ENCODE assay signal across 20 cellular contexts in the genomic region with DNA sequence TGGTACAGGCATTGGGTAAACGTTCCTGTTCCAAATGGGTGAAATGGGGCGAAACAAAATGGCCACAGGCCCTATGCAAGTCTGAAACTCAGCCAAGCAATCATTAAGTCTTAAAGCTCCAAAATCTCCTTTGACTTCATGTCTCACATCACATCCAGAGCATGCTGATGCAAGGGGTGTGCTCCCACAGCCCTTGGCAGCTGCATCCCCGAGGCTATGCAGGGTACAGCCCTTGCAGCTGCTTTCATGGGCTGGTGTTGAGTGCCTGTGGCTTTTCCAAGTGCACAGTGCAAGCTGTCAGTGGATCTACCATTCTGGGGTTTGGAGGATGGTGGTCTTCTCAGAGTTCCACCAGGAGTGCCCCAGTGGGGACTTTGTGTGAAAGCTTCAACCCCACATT.
DNase-seq lines count a peak whose midpoint lies in the region; FAIRE-seq and TF ChIP-seq lines count a peak whose summit lies in the region.
"Had no signal": no experiment of that assay in that cellular context is flagged by ENCODE, and none has a peak within 500 bp of the region (broad histone marks: within the 10 kb centered on the region; RNA-seq: fewer than 3 reads in every experiment).

No MANE protein-coding gene starts in this region.

- peaks cover 26% of the 10 kb centered on the region for H3K9me3 Mint-ChIP-seq in Caco-2 (ENCODE audit: unreplicated experiment)

- no peaks in the 10 kb centered on the region; the same call in 1 of the 2 replicates for H3K23me2 ChIP-seq in H1 (ENCODE audit: low read depth, low read length)

- H3K4me1 ChIP-seq in H1 (replicated peaks in 1 of 4; ENCODE audit: control insufficient read depth in 3 of 4, insufficient read depth in 4 of 4, low read length in 3 of 4) (peaks cover 0 to 18% (median 10%) of the 10 kb centered on the region in 4 experiments; a peak in 4 of 7 replicates), Caco-2 (no peaks in the 10 kb centered on the region)
- H3K4me1 ChIP-seq: BE2C had no signal

- H2BK12ac ChIP-seq in H1 (ENCODE audit: low read depth, low read length), result peak overlapping the region; percentile 11; the same call in 1 of the 2 replicates

- H2BK5ac ChIP-seq in H1 (ENCODE audit: low read depth, low read length), result no peak overlapping the region; the same call in 1 of the 2 replicates

- no peak overlapping the region for H3K4ac ChIP-seq in H1 (replicated peaks; ENCODE audit: insufficient read length, low read depth, low read length)

- intact Hi-C loops in Caco-2 (cut with micrococcal nuclease; ENCODE audit: unreplicated experiment), result no loop called here

- no peak overlapping the region for H4K8ac ChIP-seq in H1 (ENCODE audit: extremely low read depth, insufficient read depth, low read length)

- H3K27ac ChIP-seq in H1 (ENCODE audit: low read depth, low read length), result no peak overlapping the region
- H3K27ac ChIP-seq: GM23248, HL-60 had no signal

- H4K91ac ChIP-seq in H1 (replicated peaks; ENCODE audit: insufficient read length, low read length), result no peak overlapping the region

- TF ChIP-seq CTCF in H1 (IDR thresholded peaks at IDR 0.05; ENCODE audit: control extremely low read depth in 1 of 3, insufficient read depth in 1 of 3, low read depth in 1 of 3, low read length in 3 of 3), result no peak
- TF ChIP-seq CTCF in Caco-2 (IDR thresholded peaks at IDR 0.05; ENCODE audit: insufficient read depth in 1 of 2, low read depth in 1 of 2, low read length in 1 of 2, severe bottlenecking in 1 of 2, unreplicated experiment in 1 of 2), result no peak

- no peak overlapping the region; the same call in 1 of the 2 replicates for H2BK15ac ChIP-seq in H1 (ENCODE audit: low read length)

- H3K36me3 Mint-ChIP-seq in Caco-2 (ENCODE audit: insufficient read depth, unreplicated experiment), result peaks cover 9% of the 10 kb centered on the region
- H3K36me3 Mint-ChIP-seq: CD4-positive, CD25-positive, alpha-beta regulatory T cell; CD8-positive, alpha-beta memory T cell had no signal

- H3K9ac ChIP-seq in H1 (replicated peaks in 1 of 4; ENCODE audit: extremely low read depth in 1 of 4, low read depth in 3 of 4, low read length in 3 of 4), result no peak overlapping the region
- H3K9ac ChIP-seq: GM23248 had no signal

- no peak overlapping the region for H4K5ac ChIP-seq in H1 (ENCODE audit: insufficient read length, low read depth, low read length)

- H3K27me3 ChIP-seq in H1 (replicated peaks in 1 of 4; ENCODE audit: control insufficient read depth in 3 of 4, extremely low read depth in 1 of 4, insufficient read depth in 3 of 4, low read length in 3 of 4) (no peaks in the 10 kb centered on the region), Caco-2 (replicated peaks; ENCODE audit: control insufficient read depth, insufficient read depth, low read length) (no peaks in the 10 kb centered on the region)
- H3K27me3 ChIP-seq: BE2C had no signal

- no peak for TF ChIP-seq RAD21 in H1 (IDR thresholded peaks at IDR 0.05 in 1 of 2, conservative IDR thresholded peaks at IDR 0.05 in 1 of 2; ENCODE audit: low read depth in 2 of 2, low read length in 2 of 2)

- H3K36me3 ChIP-seq in H1 (ENCODE audit: control insufficient read depth in 2 of 4, insufficient read depth in 4 of 4, low read length in 3 of 4), result no peaks in the 10 kb centered on the region
- H3K36me3 ChIP-seq in Caco-2 (ENCODE audit: control insufficient read depth, insufficient read depth, low read length), result no peaks in the 10 kb centered on the region
- H3K36me3 ChIP-seq: BE2C had no signal

- H3K9me3 ChIP-seq in H1 (ENCODE audit: insufficient read depth in 2 of 2, low read depth in 1 of 2, low read length in 1 of 2) (no peaks in the 10 kb centered on the region), Caco-2 (no peaks in the 10 kb centered on the region)
- H3K9me3 ChIP-seq: BE2C had no signal

- no peak overlapping the region for H3K14ac ChIP-seq in H1 (ENCODE audit: insufficient read length)

- no peak for FAIRE-seq in H1 (lab: Jason Lieb, UNC)
- FAIRE-seq: D721Med, G401.6, GM12891, GM19239, H54 had no signal

- TF ChIP-seq EP300 in H1 (IDR thresholded peaks at IDR 0.05; ENCODE audit: borderline replicate concordance in 1 of 2, low read depth in 2 of 2, low read length in 2 of 2), result no peak

- CTCF ChIA-PET in H1 (lab: Charles Lee; ENCODE audit: partially characterized antibody) (no interaction called here), Caco-2 (lab: Charles Lee) (no interaction called here)

- no peak overlapping the region for H3K27ac Mint-ChIP-seq in Caco-2 (ENCODE audit: unreplicated experiment)
- H3K27ac Mint-ChIP-seq: CD4-positive, CD25-positive, alpha-beta regulatory T cell; CD8-positive, alpha-beta memory T cell had no signal

- H3K56ac ChIP-seq in H1 (replicated peaks; ENCODE audit: insufficient read length, low read depth, low read length), result no peak overlapping the region

- no peak overlapping the region for H3K23ac ChIP-seq in H1 (ENCODE audit: insufficient read length)

- peak overlapping the region; percentile 24 for H2BK120ac ChIP-seq in H1 (replicated peaks; ENCODE audit: low read depth, low read length)

- no peak for TF ChIP-seq POLR2A in H1 (IDR thresholded peaks at IDR 0.05; ENCODE audit: control extremely low read depth in 1 of 2, low read depth in 2 of 2, low read length in 2 of 2)

- POLR2A ChIA-PET in H1 (lab: Charles Lee; ENCODE audit: partially characterized antibody) (no interaction called here), Caco-2 (lab: Charles Lee) (no interaction called here)

- no peak overlapping the region for H3K4me2 ChIP-seq in H1 (ENCODE audit: insufficient read depth in 1 of 2, low read depth in 2 of 2, low read length in 2 of 2)

- H2BK20ac ChIP-seq in H1 (ENCODE audit: low read length), result 0 out of 2 replicates have a peak overlapping the region, but pooled peaks have one; percentile 89

- H2AFZ ChIP-seq in H1 (ENCODE audit: low read length), result no peak overlapping the region
- H2AFZ ChIP-seq: GM23248 had no signal

- H3K4me3 ChIP-seq in H1 (ENCODE audit: extremely low read depth in 1 of 4, insufficient read depth in 2 of 4, low read depth in 3 of 4, low read length in 4 of 4) (no peak overlapping the region), Caco-2 (ENCODE audit: low read depth, low read length) (no peak overlapping the region)
- H3K4me3 ChIP-seq: GM23248 had no signal

- no peak overlapping the region for H3K4me3 Mint-ChIP-seq in Caco-2 (ENCODE audit: unreplicated experiment)
- H3K4me3 Mint-ChIP-seq: CD4-positive, CD25-positive, alpha-beta regulatory T cell; CD8-positive, alpha-beta memory T cell had no signal

- no peaks in the 10 kb centered on the region for H3K79me1 ChIP-seq in H1 (ENCODE audit: low read depth, low read length)

- BruUV-seq in Caco-2 (replicated peaks; lab: Mats Ljungman, UMichigan), result no TSS peak

- WGBS in H1 (ENCODE audit: extremely low coverage in 1 of 2, insufficient coverage in 1 of 2, insufficient read length in 1 of 2, insufficient replicate concordance in 2 of 2, low coverage in 1 of 2, low lambda C conversion rate in 2 of 2, missing lambda C conversion rate in 1 of 2), 2 experiments, result 94% methylated on average over 3 of the region's 3 CpGs; no CpG with 5 or more reads in 1 of the 2 experiments

- no peak overlapping the region for H3K18ac ChIP-seq in H1 (ENCODE audit: extremely low read depth, low read length)

- DNase-seq in RPMI7951 (ENCODE audit: low read depth), result peak; percentile 43
- no peak for DNase-seq in H1 (ENCODE audit: low read depth in 1 of 2, low spot score in 2 of 2)
- peak; percentile 97 for DNase-seq in myocyte (ENCODE audit: low read depth)
- DNase-seq in islet precursor cell, result no peak
- no peak for DNase-seq in Caco-2
- no peak for DNase-seq in midbrain (lab: John Stamatoyannopoulos, UW)
- DNase-seq in AG08395 (ENCODE audit: low spot score), result no peak
- DNase-seq: BE2C; C1 segment of cervical spinal cord; CD4-positive, CD25-positive, alpha-beta regulatory T cell; CD8-positive, alpha-beta memory T cell; COR-L47; GM23248; HCEC 1CT had no signal

- peaks cover 4% of the 10 kb centered on the region for H3K27me3 Mint-ChIP-seq in Caco-2 (ENCODE audit: insufficient read depth, unreplicated experiment)
- H3K27me3 Mint-ChIP-seq: CD4-positive, CD25-positive, alpha-beta regulatory T cell had no signal

- no peaks in the 10 kb centered on the region for H3K79me2 ChIP-seq in H1 (ENCODE audit: control insufficient read depth in 1 of 2, insufficient read depth in 2 of 2, low read length in 2 of 2)

- no peaks in the 10 kb centered on the region for H4K20me1 ChIP-seq in H1 (replicated peaks in 1 of 2; ENCODE audit: control insufficient read depth in 1 of 2, insufficient read depth in 2 of 2, low read length in 2 of 2)

- no peak overlapping the region for H2AK5ac ChIP-seq in H1 (ENCODE audit: low read depth, low read length)

- no peaks in the 10 kb centered on the region for H3K4me1 Mint-ChIP-seq in Caco-2 (ENCODE audit: low read depth, unreplicated experiment)
- H3K4me1 Mint-ChIP-seq: CD4-positive, CD25-positive, alpha-beta regulatory T cell; CD8-positive, alpha-beta memory T cell had no signal

TF ChIP-seq in H1, 55 proteins besides CTCF, POLR2A, EP300 and RAD21 (continues in another document):
- TF ChIP-seq POU5F1 (IDR thresholded peaks at IDR 0.05; ENCODE audit: low read depth, low read length), result no peak
- no peak for TF ChIP-seq BACH1 (IDR thresholded peaks at IDR 0.05; ENCODE audit: low read length)
- no peak for TF ChIP-seq ZNF274 (IDR thresholded peaks at IDR 0.05; ENCODE audit: borderline replicate concordance, extremely low read depth, low read length)
- TF ChIP-seq RXRA (IDR thresholded peaks at IDR 0.05; ENCODE audit: insufficient read depth, low read depth, low read length), result no peak
- no peak for TF ChIP-seq POLR2AphosphoS5 (IDR thresholded peaks at IDR 0.05; ENCODE audit: low read depth, low read length)
- TF ChIP-seq, protein P1, sequence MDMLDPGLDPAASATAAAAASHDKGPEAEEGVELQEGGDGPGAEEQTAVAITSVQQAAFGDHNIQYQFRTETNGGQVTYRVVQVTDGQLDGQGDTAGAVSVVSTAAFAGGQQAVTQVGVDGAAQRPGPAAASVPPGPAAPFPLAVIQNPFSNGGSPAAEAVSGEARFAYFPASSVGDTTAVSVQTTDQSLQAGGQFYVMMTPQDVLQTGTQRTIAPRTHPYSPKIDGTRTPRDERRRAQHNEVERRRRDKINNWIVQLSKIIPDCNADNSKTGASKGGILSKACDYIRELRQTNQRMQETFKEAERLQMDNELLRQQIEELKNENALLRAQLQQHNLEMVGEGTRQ (IDR thresholded peaks at IDR 0.05; ENCODE audit: low read length), result no peak
- no peak for TF ChIP-seq SRF (IDR thresholded peaks at IDR 0.05; ENCODE audit: low read depth, low read length)
- no peak for TF ChIP-seq RNF2 (IDR thresholded peaks at IDR 0.05; ENCODE audit: borderline replicate concordance, low read depth, low read length, missing control alignments, poor library complexity, severe bottlenecking)
- TF ChIP-seq NANOG (IDR thresholded peaks at IDR 0.05; ENCODE audit: insufficient read depth, low read depth, low read length, poor library complexity, severe bottlenecking), result no peak
- no peak for TF ChIP-seq EGR1 (IDR thresholded peaks at IDR 0.05; ENCODE audit: borderline replicate concordance, low read depth, low read length)
- TF ChIP-seq KDM1A (IDR thresholded peaks at IDR 0.05; ENCODE audit: borderline replicate concordance, low read length), result no peak

Comparison
In these comparisons a context has a peak if more than half of its experiments do, and no peak if none do; other contexts are left out.
1. DNase-seq: peak in RPMI7951 (single experiment) and myocyte (single experiment); none in H1 (0 of 2), islet precursor cell (single experiment), Caco-2 (0 of 2), midbrain (single experiment) and AG08395 (single experiment).